24 cellular contexts compared by ENCODE assay signal in genomic region chr7:27194002-27194352, GRCh38. TPM values are rescaled to one million over a fixed set of nuclear protein-coding genes. Genes with fewer than 3 reads are reported as not detected.
A peak's percentile ranks its signal among the peaks of the same experiment; 100 is the strongest.
DNase-seq lines count a peak whose midpoint lies in the region; ATAC-seq, FAIRE-seq and TF ChIP-seq lines count a peak whose summit lies in the region.
"Had no signal": no experiment of that assay in that cellular context is flagged by ENCODE, and none has a peak within 500 bp of the region (broad histone marks: within the 10 kb centered on the region; RNA-seq: fewer than 3 reads in every experiment).

No MANE protein-coding gene starts in this region.

- H3K4me1 Mint-ChIP-seq in mesothelial cell of epicardium, result peaks cover 39% of the 10 kb centered on the region

- CTCF ChIA-PET in BJ (lab: Yijun Ruan, JAX), result interaction anchor here (0.7 to 2.8 kb wide), 6 partner anchors 11 to 876 kb away, joined by 3 to 20 read pairs (median 11); partner anchors contain the start of gene HOXA10

- DNase-seq in BJ (ENCODE audit: low read depth), result no peak
- no peak for DNase-seq in RWPE2 (ENCODE audit: low spot score)
- DNase-seq in mesothelial cell of epicardium (ENCODE audit: low spot score in 2 of 2, unreplicated experiment in 2 of 2), result no peak
- no peak for DNase-seq in gastrocnemius medialis
- no peak for DNase-seq in GM20000 (ENCODE audit: low spot score)
- no peak for DNase-seq in epidermal melanocyte (ENCODE audit: insufficient read length, low spot score)
- no peak for DNase-seq in DMS114 treated with DMSO at 0.1 percent for 48 hours (lab: John Stamatoyannopoulos, UW; ENCODE audit: unreplicated experiment)
- DNase-seq in GM19239 (ENCODE audit: insufficient read length, low spot score), result no peak
- DNase-seq: ACHN; activated naive CD4-positive, alpha-beta T cell treated with anti-CD3 and anti-CD28 coated beads, Interleukin-2, amount 10 ng/mL, durations not matched to agents 7 days and 5 days; central memory CD4-positive, alpha-beta T cell; foreskin keratinocyte; hypothalamus; KBM-7; NCI-H146; NCI-H69; nucleus accumbens; Right ventricle myocardium superior had no signal

- H3K27me3 ChIP-seq in BJ (ENCODE audit: control insufficient read depth, insufficient read depth, low read length) (no peaks in the 10 kb centered on the region), RWPE2 (ENCODE audit: insufficient read depth, poor library complexity, severe bottlenecking) (no peaks in the 10 kb centered on the region), gastrocnemius medialis (peaks cover 9 to 29% (median 16%) of the 10 kb centered on the region in 3 donors)

- H3K4me3 ChIP-seq in BJ (ENCODE audit: low read depth, low read length) (peak overlapping the region; percentile 55), RWPE2 (ENCODE audit: severe bottlenecking) (peak overlapping the region; percentile 89), gastrocnemius medialis (peak overlapping the region in 3 of 4 donors; percentile 57 to 63 (median 59))

- no peak for FAIRE-seq in GM19239 (lab: Jason Lieb, UNC)
- FAIRE-seq: astrocyte, islet of Langerhans had no signal

- H3K4me3 Mint-ChIP-seq in mesothelial cell of epicardium, result peak overlapping the region; percentile 67
- H3K4me3 Mint-ChIP-seq: activated naive CD4-positive, alpha-beta T cell treated with anti-CD3 and anti-CD28 coated beads, Interleukin-2, amount 10 ng/mL, durations not matched to agents 7 days and 5 days; activated T-cell treated with anti-CD3 and anti-CD28 coated beads, Interleukin-2, amount 50 U/mL, for 24 hours; H9 had no signal

- no peaks in the 10 kb centered on the region for H3K9me3 ChIP-seq in RWPE2 (ENCODE audit: severe bottlenecking)
- no peaks in the 10 kb centered on the region for H3K9me3 ChIP-seq in gastrocnemius medialis

- intact Hi-C loops in gastrocnemius medialis (cut with DNase I; ENCODE audit: low total_unique reads), result loop anchor here (5.0 kb wide), 2 partner anchors 548 to 908 kb away; partner anchors contain the start of gene TAX1BP1

- H3K4me1 ChIP-seq in RWPE2 (ENCODE audit: insufficient read depth, poor library complexity, severe bottlenecking) (peaks cover 26% of the 10 kb centered on the region), gastrocnemius medialis (peaks cover 18 to 58% of the 10 kb centered on the region in 2 donors)
- H3K4me1 ChIP-seq: foreskin keratinocyte had no signal

- peaks cover 2% of the 10 kb centered on the region for H3K36me3 ChIP-seq in BJ (ENCODE audit: control insufficient read depth, insufficient read depth, low read length)
- peaks cover 36% of the 10 kb centered on the region for H3K36me3 ChIP-seq in RWPE2 (ENCODE audit: low read depth)
- H3K36me3 ChIP-seq in gastrocnemius medialis, result no peaks in the 10 kb centered on the region

- TF ChIP-seq POLR2A in gastrocnemius medialis (IDR thresholded peaks at IDR 0.05), result no peak

- POLR2A ChIA-PET in BJ (lab: Charles Lee), result interaction anchor here (0.6 to 0.7 kb wide), 2 partner anchors 9 to 17 kb away, joined by 3 to 4 read pairs; partner anchors contain the start of gene HOXA11

- H3K27ac ChIP-seq in RWPE2 (ENCODE audit: poor library complexity, severe bottlenecking), result peak overlapping the region; percentile 92
- H3K27ac ChIP-seq in gastrocnemius medialis, result peak overlapping the region; percentile 90 to 99 (median 95)
- H3K27ac ChIP-seq: dorsolateral prefrontal cortex, foreskin keratinocyte had no signal

- H3K27ac Mint-ChIP-seq in mesothelial cell of epicardium, result peak overlapping the region; percentile 94
- H3K27ac Mint-ChIP-seq: activated naive CD4-positive, alpha-beta T cell treated with anti-CD3 and anti-CD28 coated beads, Interleukin-2, amount 10 ng/mL, durations not matched to agents 7 days and 5 days; activated T-cell treated with anti-CD3 and anti-CD28 coated beads, Interleukin-2, amount 50 U/mL, for 24 hours; H9 had no signal

- in situ Hi-C loops in gastrocnemius medialis (cut with MboI; ENCODE audit: low sequenced_read_pairs in 4 of 4), result loop anchor here (10.0 to 25.0 kb wide), 7 partner anchors 471 to 1432 kb away; partner anchors contain the start of genes CREB5 (in 1 of the 4) and HIBADH (in 1 of the 4)

- ATAC-seq in RWPE2 (ENCODE audit: low read depth) (no peak), gastrocnemius medialis (no peak)
- ATAC-seq: foreskin keratinocyte had no signal

- H3K36me3 Mint-ChIP-seq in mesothelial cell of epicardium, result no peaks in the 10 kb centered on the region

- TF ChIP-seq CTCF in BJ (IDR thresholded peaks at IDR 0.05; ENCODE audit: insufficient read depth, low read depth, low read length) (no peak), RWPE2 (IDR thresholded peaks at IDR 0.05; ENCODE audit: poor library complexity, severe bottlenecking) (no peak), mesothelial cell of epicardium (IDR thresholded peaks at IDR 0.05; ENCODE audit: unreplicated experiment) (no peak), gastrocnemius medialis (IDR thresholded peaks at IDR 0.05 in 4 of 5, conservative IDR thresholded peaks at IDR 0.05 in 1 of 5) (no peak), GM20000 (IDR thresholded peaks at IDR 0.05; ENCODE audit: extremely low read depth, missing control alignments) (no peak)

- peaks cover 96% of the 10 kb centered on the region for H3K27me3 Mint-ChIP-seq in mesothelial cell of epicardium (ENCODE audit: low read depth)

- H3K9me3 Mint-ChIP-seq in mesothelial cell of epicardium, result no peaks in the 10 kb centered on the region
- H3K9me3 Mint-ChIP-seq: activated naive CD4-positive, alpha-beta T cell treated with anti-CD3 and anti-CD28 coated beads, Interleukin-2, amount 10 ng/mL, durations not matched to agents 7 days and 5 days; activated T-cell treated with anti-CD3 and anti-CD28 coated beads, Interleukin-2, amount 50 U/mL, for 24 hours had no signal

RNA-seq across cellular contexts. Expression of gene HOXA13, which starts 5.9 kb away (rescaled TPM):
- polyA plus RNA-seq in BJ (2011; rRNA removed), result 4.6 and 9.2 TPM in 2 replicates
- 4.9 and 5.7 TPM in 2 replicates for polyA minus RNA-seq in BJ (2011; rRNA and poly(A)+ RNA removed)
- total RNA-seq in mesothelial cell of epicardium, result 6.9 to 7.7 TPM (median 7.5 TPM) in 3 replicates
- total RNA-seq in gastrocnemius medialis, result 1 to 10 TPM in 3 of 4 donors, under 1 TPM in 1; 0.82 to 2.4 (median 1.7) TPM
- total RNA-seq: astrocyte, foreskin keratinocyte, H9, Right ventricle myocardium superior had no signal
- polyA plus RNA-seq: foreskin keratinocyte had no signal

RNA-seq across cellular contexts. Expression of gene HOXA11, which starts 8.9 kb away (rescaled TPM):
- 27.7 and 34.0 TPM in 2 replicates for polyA plus RNA-seq in BJ (2011; rRNA removed)
- polyA minus RNA-seq in BJ (2011; rRNA and poly(A)+ RNA removed), result 8.4 and 15.0 TPM in 2 replicates
- total RNA-seq in mesothelial cell of epicardium, result 3.3 to 4.2 TPM (median 3.9 TPM) in 3 replicates
- 1 to 10 TPM; 5.1 to 7.9 (median 6.4) TPM for total RNA-seq in gastrocnemius medialis
- total RNA-seq: astrocyte, dorsolateral prefrontal cortex, H9, mononuclear cell, Right ventricle myocardium superior had no signal

RNA-seq across cellular contexts. Expression of gene HOXA10, which starts 19.9 kb away (rescaled TPM):
- polyA plus RNA-seq in BJ (2011; rRNA removed), result 54.7 and 59.6 TPM in 2 replicates
- 32.3 and 43.4 TPM in 2 replicates for polyA minus RNA-seq in BJ (2011; rRNA and poly(A)+ RNA removed)
- total RNA-seq in mesothelial cell of epicardium, result 13.1 to 14.4 TPM (median 13.8 TPM) in 3 replicates
- total RNA-seq in gastrocnemius medialis, result 10 to 100 TPM; 24.6 to 61.2 (median 40.0) TPM
- total RNA-seq: astrocyte, H9, Right ventricle myocardium superior had no signal

RNA-seq across cellular contexts. Expression of gene HOXA9, which starts 28.6 kb away (rescaled TPM):
- polyA plus RNA-seq in BJ (2011; rRNA removed), result 12.6 and 15.0 TPM in 2 replicates
- polyA minus RNA-seq in BJ (2011; rRNA and poly(A)+ RNA removed), result 1.4 and 3.4 TPM in 2 replicates
- 10.8 to 14.5 TPM (median 13.2 TPM) in 3 replicates for total RNA-seq in mesothelial cell of epicardium
- total RNA-seq in gastrocnemius medialis, result 10 to 100 TPM; 18.9 to 30.3 (median 19.5) TPM
- total RNA-seq: astrocyte, dorsolateral prefrontal cortex, H9, Right ventricle myocardium superior had no signal

RNA-seq across cellular contexts. Expression of gene HOXA7, which starts 37.5 kb away (rescaled TPM):
- polyA plus RNA-seq in BJ (2011; rRNA removed), result 3.8 and 4.4 TPM in 2 replicates
- polyA minus RNA-seq in BJ (2011; rRNA and poly(A)+ RNA removed), result 1.4 and 2.3 TPM in 2 replicates
- 17.4 to 18.9 TPM (median 17.9 TPM) in 3 replicates for total RNA-seq in mesothelial cell of epicardium
- total RNA-seq in gastrocnemius medialis, result 10 to 100 TPM in 1 of 4 donors, 1 to 10 TPM in 3; 5.3 to 12.8 (median 8.6) TPM
- total RNA-seq: astrocyte, dorsolateral prefrontal cortex, H9, Right ventricle myocardium superior had no signal
